In the genomic region with DNA sequence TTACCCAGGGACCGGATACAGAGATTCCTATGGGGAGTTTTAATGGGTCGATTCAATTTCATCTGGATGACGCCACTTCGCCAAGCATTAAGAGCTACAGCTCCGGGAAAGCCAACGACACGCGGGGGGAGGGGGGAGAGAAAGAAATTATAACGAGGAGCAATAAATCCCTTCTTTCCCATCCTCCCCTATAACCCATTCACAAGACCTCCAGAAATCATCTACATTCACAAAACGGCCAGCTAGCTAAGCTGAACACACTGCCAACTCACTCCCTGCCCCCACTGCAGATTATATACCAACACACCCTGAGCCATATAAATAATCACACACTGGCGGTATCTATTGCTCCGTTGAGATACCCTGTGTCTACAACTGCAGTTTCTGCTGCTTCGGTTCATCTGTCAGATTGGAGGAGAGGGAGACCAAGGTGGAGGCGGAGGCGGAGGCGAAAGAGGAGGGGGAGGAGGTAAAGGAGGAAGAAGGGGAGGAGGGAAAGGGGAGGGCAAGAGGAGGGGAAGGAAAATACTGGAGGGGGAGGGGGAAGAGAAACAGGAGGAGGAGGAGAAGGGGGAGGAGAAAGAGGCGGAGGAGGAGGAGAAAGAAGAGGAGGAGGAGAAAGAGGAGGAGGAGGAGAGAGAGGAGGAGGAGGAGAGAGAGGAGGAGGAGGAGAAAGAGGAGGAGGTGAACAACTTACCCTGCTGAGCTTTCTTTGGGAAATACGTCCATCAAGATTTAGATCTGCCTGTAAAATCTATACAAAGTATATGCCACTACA, we compare ENCODE assay signal across 8 cellular contexts.
DNase-seq lines count a peak whose midpoint lies in the region; ATAC-seq and TF ChIP-seq lines count a peak whose summit lies in the region.

No MANE protein-coding gene starts in this region.

- H3K4me1 ChIP-seq in aorta (ENCODE audit: control insufficient read depth in 1 of 2, insufficient read depth in 2 of 2, low read length in 2 of 2), result peaks cover 0 to 2% of the 10 kb centered on the region in 2 donors

- no peaks in the 10 kb centered on the region for H3K27me3 ChIP-seq in aorta (ENCODE audit: control insufficient read depth in 1 of 2, insufficient read depth in 2 of 2, low read length in 1 of 2)

- H3K4me1 Mint-ChIP-seq in neural crest cell, result peaks cover 19% of the 10 kb centered on the region

- peak overlapping the region; percentile 0 to 60 for H3K4me3 ChIP-seq in aorta (ENCODE audit: low read length in 2 of 2)

- ATAC-seq in aorta (ENCODE audit: low FRiP score) (peak; percentile 87), HG03095 (IDR thresholded peaks at IDR 0.05; ENCODE audit: unreplicated experiment) (no peak), GM18909 (IDR thresholded peaks at IDR 0.05; ENCODE audit: poor library complexity, unreplicated experiment) (no peak)

- DNase-seq in GM04504 (ENCODE audit: low read depth) (peak; percentile 55), NCI-H2196 (lab: John Stamatoyannopoulos, UW; ENCODE audit: unreplicated experiment) (peak; percentile 45), fibroblast of the conjunctiva (ENCODE audit: low read depth) (peak; percentile 50), neural crest cell (ENCODE audit: low read depth, low spot score) (peak; percentile 27), aorta (peak; percentile 62 to 71)
- peak; percentile 31 to 36 for DNase-seq in activated T-cell treated with anti-CD3 and anti-CD28 coated beads, Interleukin-2, amount 50 U/mL, for 48 hours

- TF ChIP-seq CTCF in neural crest cell (conservative IDR thresholded peaks at IDR 0.05), result no peak

- no peaks in the 10 kb centered on the region for H3K27me3 Mint-ChIP-seq in neural crest cell (ENCODE audit: low read depth)

- no peaks in the 10 kb centered on the region for H3K36me3 Mint-ChIP-seq in neural crest cell (ENCODE audit: low read depth)

- H3K27ac Mint-ChIP-seq in neural crest cell (ENCODE audit: unreplicated experiment), result peak overlapping the region; percentile 81

- no peak overlapping the region for H3K27ac ChIP-seq in aorta (ENCODE audit: low read depth in 1 of 2, low read length in 2 of 2)

- H3K9me3 ChIP-seq in aorta (ENCODE audit: control insufficient read depth, low read length), result no peaks in the 10 kb centered on the region

- 21 to 29% methylated on average over 17 to 18 of the region's 18 CpGs for WGBS in aorta, 2 donors

- H3K4me3 Mint-ChIP-seq in neural crest cell, result peak overlapping the region; percentile 94

- intact Hi-C loops in aorta (cut with DNase I), result loop anchor here in 1 of 2 donors (10.0 kb wide), 1 partner anchor 152 kb away; the partner anchor contains the start of genes SPRY3 and TMLHE

- H3K9me3 Mint-ChIP-seq in neural crest cell, result peaks cover 4% of the 10 kb centered on the region

- H3K36me3 ChIP-seq in aorta (ENCODE audit: control insufficient read depth in 1 of 2, insufficient read depth in 2 of 2, low read length in 1 of 2), result no peaks in the 10 kb centered on the region
